ENCODE assay signal across 1 cellular context in genomic region chr13:63636231-63636993, GRCh38.
TF ChIP-seq lines count a peak whose summit lies in the region.

No MANE protein-coding gene starts in this region.

TF ChIP-seq in GM23338, 12 proteins besides CTCF, POLR2A, EP300 and RAD21 (continued from another document):
- no peak for TF ChIP-seq ETS1 (IDR thresholded peaks at IDR 0.05)
- no peak for TF ChIP-seq ZNF114 (CRISPR knock-in tag; IDR thresholded peaks at IDR 0.05)
- TF ChIP-seq EZH2 (IDR thresholded peaks at IDR 0.05; ENCODE audit: low read depth, unreplicated experiment) = no peak
